30 cellular contexts compared by ENCODE assay signal in the genomic region with DNA sequence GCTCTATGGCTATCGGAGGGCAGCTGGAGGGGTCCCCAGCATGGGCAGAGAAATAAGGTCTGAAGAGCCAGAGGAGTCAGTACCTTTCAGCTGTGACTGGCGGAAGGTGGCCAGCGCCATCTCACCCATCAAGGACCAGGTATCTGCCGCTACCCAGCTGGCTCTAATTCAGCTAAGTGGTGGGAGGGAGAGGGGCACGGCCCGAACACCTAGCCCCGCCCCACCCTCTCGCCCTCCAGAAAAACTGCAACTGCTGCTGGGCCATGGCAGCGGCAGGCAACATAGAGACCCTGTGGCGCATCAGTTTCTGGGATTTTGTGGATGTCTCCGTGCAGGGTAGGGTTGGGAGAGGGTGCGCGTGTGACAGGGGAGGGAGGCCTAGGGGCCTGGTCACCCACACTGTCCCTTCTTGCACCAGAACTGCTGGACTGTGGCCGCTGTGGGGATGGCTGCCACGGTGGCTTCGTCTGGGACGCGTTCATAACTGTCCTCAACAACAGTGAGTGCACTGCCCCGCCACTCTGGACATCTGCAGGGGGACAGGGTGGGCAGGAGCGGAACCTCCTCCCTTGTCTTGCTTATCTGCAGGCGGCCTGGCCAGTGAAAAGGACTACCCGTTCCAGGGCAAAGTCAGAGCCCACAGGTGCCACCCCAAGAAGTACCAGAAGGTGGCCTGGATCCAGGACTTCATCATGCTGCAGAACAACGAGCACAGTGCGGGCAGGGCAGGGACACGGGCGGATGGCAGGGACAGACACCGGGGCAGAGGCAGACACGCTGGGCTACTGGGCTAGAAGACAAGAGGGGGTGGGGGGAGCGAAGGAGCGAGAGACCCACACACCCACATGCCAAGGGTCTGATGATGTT. TPM values are rescaled to one million over a fixed set of nuclear protein-coding genes. Genes with fewer than 3 reads are reported as not detected.
DNase-seq lines count a peak whose midpoint lies in the region; ATAC-seq, FAIRE-seq and TF ChIP-seq lines count a peak whose summit lies in the region.
"Had no signal": no experiment of that assay in that cellular context is flagged by ENCODE, and none has a peak within 500 bp of the region (broad histone marks: within the 10 kb centered on the region; RNA-seq: fewer than 3 reads in every experiment).

No MANE protein-coding gene starts in this region.

- TF ChIP-seq EP300 in sigmoid colon (IDR thresholded peaks at IDR 0.05) = no peak

- H3K4me3 Mint-ChIP-seq in activated T-cell treated with anti-CD3 and anti-CD28 coated beads, Interleukin-2, amount 50 U/mL, for 24 hours = no peak overlapping the region
- H3K4me3 Mint-ChIP-seq in CD8-positive, alpha-beta T cell = peak overlapping the region; percentile 53
- H3K4me3 Mint-ChIP-seq in endothelial cell (ENCODE audit: unreplicated experiment) = no peak overlapping the region
- H3K4me3 Mint-ChIP-seq: WTC11 had no signal

- H3K4me3 ChIP-seq in CD8-positive, alpha-beta T cell (ENCODE audit: low read depth, low read length) = no peak overlapping the region
- H3K4me3 ChIP-seq in sigmoid colon (no peak overlapping the region), thyroid gland (replicated peaks in 1 of 3) (no peak overlapping the region)
- H3K4me3 ChIP-seq: cardiac muscle cell, smooth muscle cell had no signal

- no peak for DNase-seq in activated T-cell treated with anti-CD3 and anti-CD28 coated beads, Interleukin-2, amount 50 U/mL, for 24 hours
- no peak for DNase-seq in activated T-cell treated with anti-CD3 and anti-CD28 coated beads for 4 hours
- peak in 1 of 7 experiments; percentile 17 for DNase-seq in CD8-positive, alpha-beta T cell
- DNase-seq in endothelial cell (ENCODE audit: low spot score) = no peak
- DNase-seq in sigmoid colon = peak; percentile 67
- DNase-seq in thyroid gland = no peak
- DNase-seq in GM19239 (ENCODE audit: insufficient read length, low spot score) = no peak
- DNase-seq: activated CD4-positive, alpha-beta T cell treated with anti-CD3 and anti-CD28 coated beads, Interleukin-2, amount 50 U/mL, for 48 hours; COR-L47; dermis blood vessel endothelial cell; DMS79; GF-D8; islet precursor cell; mammary epithelial cell; NCI-H146; SHP77; stimulated activated CD4-positive, alpha-beta T cell treated with anti-CD3 and anti-CD28 coated beads, Interleukin-2, amount 100 ng/mL, for 48 hours; stimulated activated naive CD4-positive, alpha-beta T cell; SW 1271 had no signal

- H3K27ac Mint-ChIP-seq in activated T-cell treated with anti-CD3 and anti-CD28 coated beads, Interleukin-2, amount 50 U/mL, for 24 hours = peak overlapping the region; percentile 71
- H3K27ac Mint-ChIP-seq in CD8-positive, alpha-beta T cell = peak overlapping the region; percentile 74
- peak overlapping the region; percentile 61 for H3K27ac Mint-ChIP-seq in endothelial cell (ENCODE audit: unreplicated experiment)
- H3K27ac Mint-ChIP-seq: WTC11 had no signal

- peaks cover 62% of the 10 kb centered on the region for H3K4me1 Mint-ChIP-seq in activated T-cell treated with anti-CD3 and anti-CD28 coated beads, Interleukin-2, amount 50 U/mL, for 24 hours (ENCODE audit: low read depth)
- peaks cover 65% of the 10 kb centered on the region for H3K4me1 Mint-ChIP-seq in CD8-positive, alpha-beta T cell (ENCODE audit: low read depth)
- peaks cover 9% of the 10 kb centered on the region for H3K4me1 Mint-ChIP-seq in endothelial cell (ENCODE audit: unreplicated experiment)

- no peak overlapping the region for H3K27ac ChIP-seq in CD8-positive, alpha-beta T cell (ENCODE audit: low read depth, low read length)
- H3K27ac ChIP-seq in sigmoid colon (no peak overlapping the region), thyroid gland (no peak overlapping the region)
- H3K27ac ChIP-seq: cardiac muscle cell, KMS-11, neutrophil had no signal

- no peaks in the 10 kb centered on the region for H3K9me3 Mint-ChIP-seq in activated T-cell treated with anti-CD3 and anti-CD28 coated beads, Interleukin-2, amount 50 U/mL, for 24 hours
- no peaks in the 10 kb centered on the region for H3K9me3 Mint-ChIP-seq in CD8-positive, alpha-beta T cell
- no peaks in the 10 kb centered on the region for H3K9me3 Mint-ChIP-seq in endothelial cell (ENCODE audit: unreplicated experiment)
- H3K9me3 Mint-ChIP-seq: WTC11 had no signal

- TF ChIP-seq CTCF in CD8-positive, alpha-beta T cell (IDR thresholded peaks at IDR 0.05) = no peak
- TF ChIP-seq CTCF in endothelial cell (IDR thresholded peaks at IDR 0.05; ENCODE audit: unreplicated experiment) (no peak), sigmoid colon (IDR thresholded peaks at IDR 0.05) (no peak), thyroid gland (IDR thresholded peaks at IDR 0.05) (no peak)

- H3K36me3 Mint-ChIP-seq in activated T-cell treated with anti-CD3 and anti-CD28 coated beads, Interleukin-2, amount 50 U/mL, for 24 hours (ENCODE audit: low read depth) = peaks cover 63% of the 10 kb centered on the region
- peaks cover 41% of the 10 kb centered on the region for H3K36me3 Mint-ChIP-seq in CD8-positive, alpha-beta T cell
- peaks cover 16% of the 10 kb centered on the region for H3K36me3 Mint-ChIP-seq in endothelial cell (ENCODE audit: low read depth, unreplicated experiment)

- H3K9me3 ChIP-seq in CD8-positive, alpha-beta T cell (ENCODE audit: low read length) = no peaks in the 10 kb centered on the region
- H3K9me3 ChIP-seq in sigmoid colon (no peaks in the 10 kb centered on the region), thyroid gland (no peaks in the 10 kb centered on the region)
- H3K9me3 ChIP-seq: neutrophil had no signal

- FAIRE-seq in GM19239 (lab: Jason Lieb, UNC) = no peak
- FAIRE-seq: A204.1, GM18507 had no signal

- peaks cover 22% of the 10 kb centered on the region for H3K36me3 ChIP-seq in CD8-positive, alpha-beta T cell (ENCODE audit: insufficient read depth, low read length)
- H3K36me3 ChIP-seq in sigmoid colon (peaks cover 4 to 45% (median 15%) of the 10 kb centered on the region in 4 donors), thyroid gland (peaks cover 12 to 16% of the 10 kb centered on the region in 2 donors)

- H3K27me3 Mint-ChIP-seq in activated T-cell treated with anti-CD3 and anti-CD28 coated beads, Interleukin-2, amount 50 U/mL, for 24 hours = no peaks in the 10 kb centered on the region
- no peaks in the 10 kb centered on the region for H3K27me3 Mint-ChIP-seq in CD8-positive, alpha-beta T cell (ENCODE audit: low read depth)
- peaks cover 11% of the 10 kb centered on the region for H3K27me3 Mint-ChIP-seq in endothelial cell (ENCODE audit: unreplicated experiment)

- intact Hi-C loops in CD8-positive, alpha-beta T cell (cut with DNase I, micrococcal nuclease) = no loop called here
- intact Hi-C loops in sigmoid colon (cut with DNase I) = no loop called here
- intact Hi-C loops in thyroid gland (cut with DNase I) = loop anchor here (5.0 kb wide), 1 partner anchor 85 kb away; no protein-coding TSS in a partner anchor

- no peak for TF ChIP-seq POLR2A in sigmoid colon (IDR thresholded peaks at IDR 0.05)
- TF ChIP-seq POLR2A in thyroid gland (IDR thresholded peaks at IDR 0.05) = no peak

- CTCF ChIA-PET in CD8-positive, alpha-beta T cell (lab: Charles Lee) = interaction anchor here (0.7 to 14.8 kb wide), 12 partner anchors 8 to 256 kb away, joined by 3 to 287 read pairs (median 6); a partner anchor contains a TSS

- H3K27me3 ChIP-seq in CD8-positive, alpha-beta T cell (ENCODE audit: insufficient read depth, low read length) = no peaks in the 10 kb centered on the region
- no peaks in the 10 kb centered on the region for H3K27me3 ChIP-seq in sigmoid colon
- H3K27me3 ChIP-seq in thyroid gland = no peaks in the 10 kb centered on the region
- H3K27me3 ChIP-seq: cardiac muscle cell, neutrophil had no signal

- H3K4me1 ChIP-seq in CD8-positive, alpha-beta T cell (ENCODE audit: insufficient read depth, low read length) = peaks cover 49% of the 10 kb centered on the region
- peaks cover 0 to 20% (median 18%) of the 10 kb centered on the region in 4 donors for H3K4me1 ChIP-seq in sigmoid colon
- peaks cover 2 to 4% of the 10 kb centered on the region in 2 donors for H3K4me1 ChIP-seq in thyroid gland

- POLR2A ChIA-PET in CD8-positive, alpha-beta T cell (lab: Charles Lee) = interaction anchor here (1.5 to 4.6 kb wide), 4 partner anchors 9 to 22 kb away, joined by 5 to 24 read pairs (median 11); a partner anchor contains a TSS

- no peak for ATAC-seq in CD8-positive, alpha-beta T cell
- ATAC-seq in GM19023 (IDR thresholded peaks at IDR 0.05; ENCODE audit: unreplicated experiment) = no peak
- ATAC-seq: WTC11 had no signal

- 88 to 94% methylated on average over 30 of the region's 30 CpGs for WGBS in sigmoid colon, 2 donors
- 86 to 90% methylated on average over 21 to 25 of the region's 30 CpGs for whole genome bisulfite sequencing in thyroid gland, 2 donors

RNA-seq across cellular contexts. Expression of a gene that starts 2.8 kb away (rescaled TPM):
- total RNA-seq in CD8-positive, alpha-beta T cell = 100 to 1,000 TPM; 193 to 200 TPM
- total RNA-seq in endothelial cell (ENCODE audit: unreplicated experiment) = not detected
- under 1 TPM in 1 of 4 donors, not detected in 3; 0.82 TPM for total RNA-seq in sigmoid colon
- polyA plus RNA-seq in sigmoid colon = 1 to 10 TPM in 2 of 3 donors, not detected in 1; 2.3 to 3.1 TPM
- total RNA-seq in thyroid gland = 1 to 10 TPM in 3 of 4 donors, under 1 TPM in 1; 0.67 to 7.6 (median 2.7) TPM
- total RNA-seq: cardiac muscle cell, dermis blood vessel endothelial cell, H4, mammary epithelial cell, NCI-H460, pulmonary artery endothelial cell, smooth muscle cell, WTC11 had no signal
- polyA plus RNA-seq: smooth muscle cell had no signal

RNA-seq across cellular contexts. Expression of a gene that starts 5.8 kb away (rescaled TPM):
- 10 to 100 TPM; 16.5 to 19.3 TPM for total RNA-seq in CD8-positive, alpha-beta T cell
- total RNA-seq in endothelial cell (ENCODE audit: unreplicated experiment) = 75.6 TPM
- total RNA-seq in sigmoid colon = 10 to 100 TPM; 37.5 to 60.7 (median 48.6) TPM
- polyA plus RNA-seq in sigmoid colon = 10 to 100 TPM; 54.4 to 66.1 (median 58.3) TPM
- total RNA-seq in thyroid gland = 100 to 1,000 TPM in 2 of 4 donors, 10 to 100 TPM in 2; 65.9 to 128 (median 109) TPM

RNA-seq across cellular contexts. Expression of a gene that starts 8.0 kb away (rescaled TPM):
- 10 to 100 TPM; 25.6 to 27.4 TPM for total RNA-seq in CD8-positive, alpha-beta T cell
- total RNA-seq in endothelial cell (ENCODE audit: unreplicated experiment) (90.7 TPM), sigmoid colon (10 to 100 TPM; 57.1 to 73.6 (median 67.6) TPM), thyroid gland (10 to 100 TPM; 29.8 to 73.8 (median 42.9) TPM)
- 10 to 100 TPM in 2 of 3 donors, 1 to 10 TPM in 1; 4.2 to 31.6 (median 13.2) TPM for polyA plus RNA-seq in sigmoid colon

RNA-seq across cellular contexts. Expression of a gene that starts 9.8 kb away (rescaled TPM):
- 1 to 10 TPM; 3.8 to 5.1 TPM for total RNA-seq in CD8-positive, alpha-beta T cell
- 248 TPM for total RNA-seq in endothelial cell (ENCODE audit: unreplicated experiment)
- 100 to 1,000 TPM in 2 of 4 donors, 10 to 100 TPM in 2; 71.7 to 120 (median 97.3) TPM for total RNA-seq in sigmoid colon
- 10 to 100 TPM in 2 of 3 donors, 1 to 10 TPM in 1; 8.6 to 24.0 (median 19.4) TPM for polyA plus RNA-seq in sigmoid colon
- total RNA-seq in thyroid gland = 100 to 1,000 TPM in 2 of 4 donors, 10 to 100 TPM in 2; 70.7 to 125 (median 91.4) TPM

RNA-seq across cellular contexts. Expression of a gene that starts 17.8 kb away (rescaled TPM):
- total RNA-seq in CD8-positive, alpha-beta T cell = 1 to 10 TPM; 2.0 to 4.0 TPM
- total RNA-seq in endothelial cell (ENCODE audit: unreplicated experiment) = 1.3 TPM
- 10 to 100 TPM in 1 of 4 donors, 1 to 10 TPM in 1, under 1 TPM in 1, not detected in 1; 0.36 to 12.4 (median 2.8) TPM for total RNA-seq in sigmoid colon
- polyA plus RNA-seq in sigmoid colon = 1 to 10 TPM; 1.6 to 3.6 (median 2.9) TPM
- total RNA-seq in thyroid gland = 1 to 10 TPM in 3 of 4 donors, under 1 TPM in 1; 0.33 to 1.6 (median 1.5) TPM

Comparison
In these comparisons a context has a peak if more than half of its experiments do, and no peak if none do; other contexts are left out.
1. RNA of a gene that starts 2.8 kb away (total RNA-seq): 193 to 200 TPM in CD8-positive, alpha-beta T cell; 0.67 to 7.6 TPM in thyroid gland, 0.82 TPM in sigmoid colon and not detected in endothelial cell (single experiment); every median in the first group is over 10 times any median in the second.
2. Peak in every context shown above with its lines, with median percentiles within 50 percentile points of each other: H3K27ac Mint-ChIP-seq.